3 cellular contexts compared by ENCODE assay signal in genomic region chr17:44000141-44000860, GRCh38.
TF ChIP-seq lines count a peak whose summit lies in the region.

No MANE protein-coding gene starts in this region.

TF ChIP-seq in SK-N-SH, 30 proteins besides CTCF, POLR2A, EP300 and RAD21:
- no peak for TF ChIP-seq POLR2AphosphoS5 (IDR thresholded peaks at IDR 0.05; ENCODE audit: low read depth, low read length)
- TF ChIP-seq RFX5 (IDR thresholded peaks at IDR 0.05; ENCODE audit: low read length) = no peak
- TF ChIP-seq GATA2 (CRISPR knock-in tag; IDR thresholded peaks at IDR 0.05) = no peak
- no peak for TF ChIP-seq USF2 (IDR thresholded peaks at IDR 0.05; ENCODE audit: borderline replicate concordance, low read depth, low read length)
- no peak for TF ChIP-seq FOXM1 (IDR thresholded peaks at IDR 0.05; ENCODE audit: low read depth)
- TF ChIP-seq YY1 (IDR thresholded peaks at IDR 0.05; ENCODE audit: low read depth) = no peak
- TF ChIP-seq PBX3 (IDR thresholded peaks at IDR 0.05) = no peak

TF ChIP-seq in SK-N-SH treated with all-trans-retinoic acid at 6 μM for 48 hours, 23 proteins besides CTCF, POLR2A, EP300 and RAD21:
- TF ChIP-seq BACH2 (CRISPR knock-in tag; IDR thresholded peaks at IDR 0.05; ENCODE audit: borderline replicate concordance) (no peak), TOX (CRISPR knock-in tag; IDR thresholded peaks at IDR 0.05; ENCODE audit: borderline replicate concordance) (no peak), ZNF565 (CRISPR knock-in tag; conservative IDR thresholded peaks at IDR 0.05; ENCODE audit: low read depth) (no peak), TSHZ2 (CRISPR knock-in tag; IDR thresholded peaks at IDR 0.05) (no peak), ISL1 (CRISPR knock-in tag; IDR thresholded peaks at IDR 0.05) (no peak), SNAI2 (CRISPR knock-in tag; IDR thresholded peaks at IDR 0.05) (no peak), POU6F1 (CRISPR knock-in tag; IDR thresholded peaks at IDR 0.05; ENCODE audit: borderline replicate concordance, low read depth) (no peak), PATZ1 (CRISPR knock-in tag; IDR thresholded peaks at IDR 0.05; ENCODE audit: borderline replicate concordance) (no peak), RARB (CRISPR knock-in tag; IDR thresholded peaks at IDR 0.05) (no peak), CREB5 (CRISPR knock-in tag; IDR thresholded peaks at IDR 0.05; ENCODE audit: low read depth) (no peak), ZFP3 (CRISPR knock-in tag; IDR thresholded peaks at IDR 0.05) (no peak), PPARA (CRISPR knock-in tag; IDR thresholded peaks at IDR 0.05; ENCODE audit: borderline replicate concordance) (no peak), ZFP30 (CRISPR knock-in tag; IDR thresholded peaks at IDR 0.05) (no peak), TCF4 (CRISPR knock-in tag; IDR thresholded peaks at IDR 0.05; ENCODE audit: borderline replicate concordance) (no peak), ZNF70 (CRISPR knock-in tag; IDR thresholded peaks at IDR 0.05) (no peak), GLIS3 (CRISPR knock-in tag; IDR thresholded peaks at IDR 0.05) (no peak)

TF ChIP-seq in K562, 482 proteins besides CTCF, POLR2A, EP300 and RAD21 (continues in another document):
- no peak for TF ChIP-seq ATF2 (CRISPR knock-in tag; IDR thresholded peaks at IDR 0.05)
- TF ChIP-seq PHF20 (IDR thresholded peaks at IDR 0.05; ENCODE audit: partially characterized antibody) = no peak
- no peak for TF ChIP-seq TCF7L2 (IDR thresholded peaks at IDR 0.05; ENCODE audit: low read depth, low read length)
- TF ChIP-seq E2F1 (CRISPR knock-in tag; IDR thresholded peaks at IDR 0.05) = no peak
- TF ChIP-seq ZBTB43 (CRISPR knock-in tag; IDR thresholded peaks at IDR 0.05) = no peak
- TF ChIP-seq MGA (IDR thresholded peaks at IDR 0.05) = peak; percentile 46; the same call in 1 of the 2 replicates
- TF ChIP-seq MEIS2 (IDR thresholded peaks at IDR 0.05; ENCODE audit: partially characterized antibody) = peak; percentile 25
- no peak for TF ChIP-seq RCOR1 (IDR thresholded peaks at IDR 0.05; ENCODE audit: borderline replicate concordance in 1 of 2, low read depth in 2 of 2, low read length in 2 of 2)
- TF ChIP-seq BHLHE40 (IDR thresholded peaks at IDR 0.05; ENCODE audit: low read length) = peak; percentile 67
- peak; percentile 33; the same call in 1 of the 2 replicates for TF ChIP-seq NCOR1 (IDR thresholded peaks at IDR 0.05)
- peak; percentile 14; the same call in 1 of the 2 replicates for TF ChIP-seq MAFG (tag; conservative IDR thresholded peaks at IDR 0.05)
- TF ChIP-seq SRSF9 (IDR thresholded peaks at IDR 0.05; ENCODE audit: borderline replicate concordance, low read depth, low read length) = no peak
- TF ChIP-seq FOSL1 (tag; conservative IDR thresholded peaks at IDR 0.05) = peak; percentile 52
- no peak for TF ChIP-seq ZNF740 (CRISPR knock-in tag; IDR thresholded peaks at IDR 0.05)
- no peak for TF ChIP-seq ZNF740 (tag; IDR thresholded peaks at IDR 0.05)
- no peak for TF ChIP-seq CHCHD3 (CRISPR knock-in tag; IDR thresholded peaks at IDR 0.05)
- peak; percentile 25 to 44; a peak in 2 of 4 replicates for TF ChIP-seq NRF1 (conservative IDR thresholded peaks at IDR 0.05 in 1 of 2, IDR thresholded peaks at IDR 0.05 in 1 of 2)
- no peak for TF ChIP-seq BRD9 (IDR thresholded peaks at IDR 0.05; ENCODE audit: low read depth, partially characterized antibody)
- TF ChIP-seq MITF (IDR thresholded peaks at IDR 0.05) = peak; percentile 30; the same call in 1 of the 2 replicates
- TF ChIP-seq CBFA2T3 (IDR thresholded peaks at IDR 0.05) = peak; percentile 77
- peak; percentile 62 for TF ChIP-seq CBFA2T2 (conservative IDR thresholded peaks at IDR 0.05)
- TF ChIP-seq L3MBTL2 (IDR thresholded peaks at IDR 0.05) = peak; percentile 36; the same call in 1 of the 2 replicates
- no peak for TF ChIP-seq MTA1 (IDR thresholded peaks at IDR 0.05; ENCODE audit: borderline replicate concordance)
- TF ChIP-seq ZNF316 (IDR thresholded peaks at IDR 0.05) = 0 out of 2 replicates have a peak, but pooled peaks have one; percentile 17
- 0 out of 2 replicates have a peak, but pooled peaks have one; percentile 23 for TF ChIP-seq CTBP1 (IDR thresholded peaks at IDR 0.05; ENCODE audit: borderline replicate concordance)
- TF ChIP-seq MYNN (IDR thresholded peaks at IDR 0.05) = 0 out of 2 replicates have a peak, but pooled peaks have one; percentile 66
- no peak for TF ChIP-seq MYNN (CRISPR knock-in tag; IDR thresholded peaks at IDR 0.05)
- no peak for TF ChIP-seq SMAD1 (IDR thresholded peaks at IDR 0.05; ENCODE audit: low read depth, low read length, partially characterized antibody)
- peak; percentile 43 for TF ChIP-seq ARID1B (IDR thresholded peaks at IDR 0.05)
- no peak for TF ChIP-seq BRF1 (IDR thresholded peaks at IDR 0.05; ENCODE audit: borderline replicate concordance, extremely low read depth, insufficient read length)
- no peak for TF ChIP-seq NR1H2 (CRISPR knock-in tag; IDR thresholded peaks at IDR 0.05)
- TF ChIP-seq USF1 (CRISPR knock-in tag; IDR thresholded peaks at IDR 0.05) = peak; percentile 38; the same call in 1 of the 2 replicates
